Comparison of ENCODE assay signal across 9 cellular contexts in the genomic region with DNA sequence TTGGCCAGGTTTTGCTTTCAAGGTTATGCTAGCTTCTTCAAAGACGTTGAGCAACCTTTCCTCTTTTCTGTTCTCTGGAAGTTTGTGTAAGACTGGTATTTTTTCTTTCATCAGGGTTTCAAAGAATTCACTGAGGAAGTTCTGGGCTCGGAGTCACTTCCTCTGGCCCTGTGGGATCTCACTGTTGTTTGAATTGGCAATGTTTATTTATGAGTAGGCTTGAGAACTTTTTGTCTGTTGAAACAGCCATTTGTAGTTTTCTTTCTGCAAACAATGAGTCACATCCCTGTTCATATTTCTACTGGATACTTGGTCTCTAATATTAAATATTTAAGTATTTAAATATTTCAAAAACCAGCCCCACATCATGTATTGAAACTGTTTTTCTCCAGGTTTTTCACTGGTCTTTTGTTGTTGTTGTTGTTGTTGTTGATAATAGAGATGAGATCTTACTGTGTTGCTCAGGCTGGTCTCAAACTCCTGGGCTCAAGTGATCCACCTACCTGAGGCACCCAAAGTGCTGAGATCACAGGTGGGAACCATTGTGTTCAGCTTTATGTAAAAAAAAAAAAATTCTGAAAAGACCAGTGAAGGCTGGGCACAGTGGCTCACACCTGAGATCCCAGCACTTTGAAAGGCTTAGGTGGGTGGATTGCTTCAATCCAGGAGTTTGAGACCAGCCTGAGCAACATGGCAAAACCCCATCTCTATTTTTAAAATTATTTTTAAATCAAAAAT. TPM values are rescaled to one million over a fixed set of nuclear protein-coding genes. Genes with fewer than 3 reads are reported as not detected.
A peak's percentile ranks its signal among the peaks of the same experiment; 100 is the strongest.
DNase-seq lines count a peak whose midpoint lies in the region; ATAC-seq and TF ChIP-seq lines count a peak whose summit lies in the region.
"Had no signal": no experiment of that assay in that cellular context is flagged by ENCODE, and none has a peak within 500 bp of the region (broad histone marks: within the 10 kb centered on the region; RNA-seq: fewer than 3 reads in every experiment).

No MANE protein-coding gene starts in this region.

- no peaks in the 10 kb centered on the region for H3K27me3 Mint-ChIP-seq in MCF 10A (ENCODE audit: insufficient read depth, unreplicated experiment)
- H3K27me3 Mint-ChIP-seq: naive B cell had no signal

- no peaks in the 10 kb centered on the region for H3K9me3 Mint-ChIP-seq in MCF 10A (ENCODE audit: unreplicated experiment)

- DNase-seq in CD1c-positive myeloid dendritic cell (ENCODE audit: extremely low spot score) (peak; percentile 97), NCI-H226 (peak; percentile 88), MCF 10A (ENCODE audit: unreplicated experiment) (peak; percentile 98), left kidney (ENCODE audit: low read depth, low spot score) (peak; percentile 31), thyroid gland (peak; percentile 63 to 67), NCI-H524 treated with DMSO at 0.1 percent for 48 hours (lab: John Stamatoyannopoulos, UW) (no peak), HEK293T (ENCODE audit: extremely low spot score) (no peak)
- DNase-seq: naive B cell had no signal

- H3K4me3 ChIP-seq in thyroid gland (replicated peaks in 1 of 3): no peak overlapping the region

- peaks cover 26% of the 10 kb centered on the region for H3K4me1 Mint-ChIP-seq in MCF 10A (ENCODE audit: insufficient read depth, unreplicated experiment)

- POLR2A ChIA-PET in MCF 10A (lab: Yijun Ruan, JAX): interaction anchor here (0.7 to 1.5 kb wide), 5 partner anchors 18 to 209 kb away, joined by 3 to 6 read pairs (median 4); a partner anchor contains a TSS
- POLR2A ChIA-PET in HEK293T (lab: Yijun Ruan, JAX): interaction anchor here (0.8 kb wide), 1 partner anchor 22 kb away, joined by 3 read pairs; no protein-coding TSS in a partner anchor

- peak overlapping the region; percentile 91 to 98 (median 95) for H3K27ac ChIP-seq in thyroid gland

- peaks cover 32 to 68% of the 10 kb centered on the region in 2 donors for H3K4me1 ChIP-seq in thyroid gland

- CTCF ChIA-PET in MCF 10A (lab: Yijun Ruan, JAX): interaction anchor here (0.6 to 4.2 kb wide), 3 partner anchors 19 to 202 kb away, joined by 3 to 10 read pairs (median 3); no protein-coding TSS in a partner anchor
- CTCF ChIA-PET in HEK293T (lab: Yijun Ruan, JAX): interaction anchor here (0.6 to 0.7 kb wide), 2 partner anchors 10 to 51 kb away, joined by 3 to 4 read pairs; no protein-coding TSS in a partner anchor

- peak overlapping the region; percentile 99 for H3K27ac Mint-ChIP-seq in MCF 10A (ENCODE audit: low read depth, unreplicated experiment)

- no peak for TF ChIP-seq CTCF in MCF 10A (IDR thresholded peaks at IDR 0.05; ENCODE audit: unreplicated experiment)
- TF ChIP-seq CTCF in thyroid gland (IDR thresholded peaks at IDR 0.05): no peak

- H3K36me3 ChIP-seq in thyroid gland: no peaks in the 10 kb centered on the region

- no peaks in the 10 kb centered on the region for H3K27me3 ChIP-seq in thyroid gland

- WGBS in thyroid gland, 2 donors: 0 to 1% methylated on average over 2 of the region's 2 CpGs

- no TSS peak for BruUV-seq in MCF 10A (replicated peaks; lab: Mats Ljungman, UMichigan)

- intact Hi-C loops in MCF 10A (cut with micrococcal nuclease): no loop called here
- intact Hi-C loops in thyroid gland (cut with DNase I): no loop called here

- H3K9me3 ChIP-seq in thyroid gland: no peaks in the 10 kb centered on the region

- peak in 1 of 2 donors; percentile 18 for TF ChIP-seq POLR2A in thyroid gland (IDR thresholded peaks at IDR 0.05)

- peak overlapping the region; percentile 67 for H3K4me3 Mint-ChIP-seq in MCF 10A (ENCODE audit: unreplicated experiment)

- ATAC-seq in GM19463 (IDR thresholded peaks at IDR 0.05; ENCODE audit: unreplicated experiment): no peak

- H3K36me3 Mint-ChIP-seq in MCF 10A (ENCODE audit: insufficient read depth, unreplicated experiment): no peaks in the 10 kb centered on the region
- H3K36me3 Mint-ChIP-seq: naive B cell had no signal

TF ChIP-seq in HEK293T, 16 proteins besides CTCF, POLR2A, EP300 and RAD21:
- no peak for TF ChIP-seq HDGF (IDR thresholded peaks at IDR 0.05; ENCODE audit: borderline replicate concordance)
- TF ChIP-seq FOXA1 (IDR thresholded peaks at IDR 0.05): no peak
- no peak for TF ChIP-seq FOXK2 (IDR thresholded peaks at IDR 0.05)
- no peak for TF ChIP-seq ARNT (IDR thresholded peaks at IDR 0.05)
- no peak for TF ChIP-seq FOXM1 (IDR thresholded peaks at IDR 0.05; ENCODE audit: borderline replicate concordance)
- no peak for TF ChIP-seq SUZ12 (IDR thresholded peaks at IDR 0.05)
- TF ChIP-seq SP1 (IDR thresholded peaks at IDR 0.05): no peak
- TF ChIP-seq CTBP1 (IDR thresholded peaks at IDR 0.05; ENCODE audit: borderline replicate concordance): no peak
- TF ChIP-seq LEF1 (IDR thresholded peaks at IDR 0.05; ENCODE audit: borderline replicate concordance): no peak
- TF ChIP-seq, protein P1, sequence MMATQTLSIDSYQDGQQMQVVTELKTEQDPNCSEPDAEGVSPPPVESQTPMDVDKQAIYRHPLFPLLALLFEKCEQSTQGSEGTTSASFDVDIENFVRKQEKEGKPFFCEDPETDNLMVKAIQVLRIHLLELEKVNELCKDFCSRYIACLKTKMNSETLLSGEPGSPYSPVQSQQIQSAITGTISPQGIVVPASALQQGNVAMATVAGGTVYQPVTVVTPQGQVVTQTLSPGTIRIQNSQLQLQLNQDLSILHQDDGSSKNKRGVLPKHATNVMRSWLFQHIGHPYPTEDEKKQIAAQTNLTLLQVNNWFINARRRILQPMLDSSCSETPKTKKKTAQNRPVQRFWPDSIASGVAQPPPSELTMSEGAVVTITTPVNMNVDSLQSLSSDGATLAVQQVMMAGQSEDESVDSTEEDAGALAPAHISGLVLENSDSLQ (IDR thresholded peaks at IDR 0.05): no peak
- TF ChIP-seq ELF4 (IDR thresholded peaks at IDR 0.05): no peak
- TF ChIP-seq TARDBP (IDR thresholded peaks at IDR 0.05): no peak
- TF ChIP-seq BHLHE40 (IDR thresholded peaks at IDR 0.05; ENCODE audit: borderline replicate concordance): no peak
- no peak for TF ChIP-seq L3MBTL2 (conservative IDR thresholded peaks at IDR 0.05)
- no peak for TF ChIP-seq NFRKB (IDR thresholded peaks at IDR 0.05)
- TF ChIP-seq ZNF384 (IDR thresholded peaks at IDR 0.05): no peak

RNA-seq across cellular contexts. Expression of a gene that starts 26.9 kb away (rescaled TPM):
- total RNA-seq in MCF 10A (2022) (13.3 and 32.8 TPM in 2 replicates), thyroid gland (10 to 100 TPM in 3 of 4 donors, 1 to 10 TPM in 1; 9.5 to 22.5 (median 15.1) TPM)

RNA-seq across cellular contexts. Expression of a gene that starts 36.7 kb away (rescaled TPM):
- total RNA-seq in MCF 10A (2022): 31.5 and 34.6 TPM in 2 replicates
- 10 to 100 TPM; 59.0 to 99.3 (median 86.3) TPM for total RNA-seq in thyroid gland

Comparison
In these comparisons a context has a peak if more than half of its experiments do, and no peak if none do; other contexts are left out.
1. DNase-seq: peak in CD1c-positive myeloid dendritic cell (single experiment), NCI-H226 (single experiment), MCF 10A (single experiment), left kidney (single experiment) and thyroid gland (2 of 2); none in NCI-H524 treated with DMSO at 0.1 percent for 48 hours (single experiment) and HEK293T (single experiment).